10 cellular contexts compared by ENCODE assay signal in genomic region chr5:146079695-146080361, GRCh38. TPM values are rescaled to one million over a fixed set of nuclear protein-coding genes. Genes with fewer than 3 reads are reported as not detected.
DNase-seq lines count a peak whose midpoint lies in the region; ATAC-seq and TF ChIP-seq lines count a peak whose summit lies in the region.
"Had no signal": no experiment of that assay in that cellular context is flagged by ENCODE, and none has a peak within 500 bp of the region (broad histone marks: within the 10 kb centered on the region; RNA-seq: fewer than 3 reads in every experiment).

No MANE protein-coding gene starts in this region.

- intact Hi-C loops in body of pancreas (cut with DNase I): no loop called here

- no peaks in the 10 kb centered on the region for H3K36me3 Mint-ChIP-seq in central memory CD8-positive, alpha-beta T cell (ENCODE audit: insufficient read depth)
- H3K36me3 Mint-ChIP-seq: memory B cell had no signal

- no peaks in the 10 kb centered on the region for H3K36me3 ChIP-seq in body of pancreas (replicated peaks in 1 of 2; ENCODE audit: insufficient read depth in 1 of 2, low read depth in 2 of 2)

- no peaks in the 10 kb centered on the region for H3K27me3 Mint-ChIP-seq in central memory CD8-positive, alpha-beta T cell

- peak overlapping the region; percentile 63 for H3K27ac Mint-ChIP-seq in central memory CD8-positive, alpha-beta T cell (ENCODE audit: low read depth)
- H3K27ac Mint-ChIP-seq: memory B cell had no signal

- no peaks in the 10 kb centered on the region for H3K27me3 ChIP-seq in body of pancreas

- H3K9me3 ChIP-seq in body of pancreas: no peaks in the 10 kb centered on the region

- H3K27ac ChIP-seq in coronary artery (no peak overlapping the region), body of pancreas (no peak overlapping the region)

- DNase-seq in AG10803 (ENCODE audit: low read depth) (peak; percentile 29), NOMO-1 treated with dmso at 0.1 percent for 144 hours (lab: John Stamatoyannopoulos, UW; ENCODE audit: unreplicated experiment) (peak; percentile 57), coronary artery (ENCODE audit: low spot score) (no peak), mucosa of gallbladder (ENCODE audit: low spot score) (no peak), body of pancreas (no peak)
- no peak for DNase-seq in central memory CD8-positive, alpha-beta T cell (ENCODE audit: low spot score in 2 of 2)
- DNase-seq: COR-L47 had no signal

- H3K4me3 ChIP-seq in AG10803 (ENCODE audit: low read length) (no peak overlapping the region), coronary artery (no peak overlapping the region), body of pancreas (no peak overlapping the region)

- 61 to 81% methylated on average over 7 of the region's 7 CpGs for WGBS in body of pancreas, 2 donors

- TF ChIP-seq CTCF in AG10803 (conservative IDR thresholded peaks at IDR 0.05; ENCODE audit: low read length) (no peak), coronary artery (IDR thresholded peaks at IDR 0.05) (no peak), body of pancreas (IDR thresholded peaks at IDR 0.05) (no peak)

- ATAC-seq in GM19372 (IDR thresholded peaks at IDR 0.05; ENCODE audit: low read depth, unreplicated experiment): peak; percentile 30
- peak; percentile 28 for ATAC-seq in central memory CD8-positive, alpha-beta T cell (replicated peaks; ENCODE audit: extremely low read depth, poor library complexity, severe bottlenecking)
- ATAC-seq in HG02763 (IDR thresholded peaks at IDR 0.05; ENCODE audit: unreplicated experiment): no peak
- ATAC-seq in body of pancreas: no peak

- peaks cover 20% of the 10 kb centered on the region for H3K4me1 Mint-ChIP-seq in central memory CD8-positive, alpha-beta T cell

- H3K4me3 Mint-ChIP-seq in central memory CD8-positive, alpha-beta T cell: no peak overlapping the region
- H3K4me3 Mint-ChIP-seq: memory B cell had no signal

- no peaks in the 10 kb centered on the region for H3K4me1 ChIP-seq in body of pancreas

- no peaks in the 10 kb centered on the region for H3K9me3 Mint-ChIP-seq in central memory CD8-positive, alpha-beta T cell
- H3K9me3 Mint-ChIP-seq: memory B cell had no signal

- no peak for TF ChIP-seq POLR2A in body of pancreas (IDR thresholded peaks at IDR 0.05)

RNA-seq across cellular contexts. Expression of gene PLAC8L1, which starts 25.5 kb away (rescaled TPM):
- total RNA-seq in mucosa of gallbladder (not detected), body of pancreas (not detected)

Comparison
In these comparisons a context has a peak if more than half of its experiments do, and no peak if none do; other contexts are left out.
1. DNase-seq: peak in AG10803 (single experiment) and NOMO-1 treated with dmso at 0.1 percent for 144 hours (single experiment); none in central memory CD8-positive, alpha-beta T cell (0 of 2), coronary artery (single experiment), mucosa of gallbladder (single experiment) and body of pancreas (0 of 4).
2. ATAC-seq: peak in GM19372 (single experiment) and central memory CD8-positive, alpha-beta T cell (single experiment); none in HG02763 (single experiment) and body of pancreas (single experiment).